Comparison of ENCODE assay signal across 1 cellular context in the genomic region with DNA sequence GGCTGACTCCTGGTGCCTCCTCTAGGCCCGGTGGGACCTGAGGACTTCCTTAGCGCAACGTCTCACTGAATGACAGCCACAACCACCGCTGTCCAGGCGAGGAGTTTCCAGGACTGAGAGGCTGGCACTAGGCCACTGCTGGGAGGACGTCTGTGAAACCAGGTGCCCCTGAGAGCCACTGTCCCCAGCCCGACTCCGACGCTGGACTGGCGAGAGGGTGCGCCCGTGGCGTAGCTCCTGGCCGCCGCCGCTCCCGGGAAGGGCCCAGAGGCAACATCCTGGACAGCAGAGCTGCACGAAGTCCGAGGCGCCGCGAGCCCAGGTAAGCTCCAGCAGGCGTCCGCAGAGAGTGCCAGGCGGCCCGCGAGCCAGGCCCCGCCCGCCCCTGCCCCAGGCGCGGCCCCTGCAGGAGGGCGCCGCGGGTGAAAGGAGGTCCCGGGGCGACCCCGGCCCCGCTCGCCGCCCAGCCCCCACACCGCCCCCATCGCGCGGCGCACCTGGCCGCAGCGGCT.
TF ChIP-seq lines count a peak whose summit lies in the region.

No MANE protein-coding gene starts in this region.

TF ChIP-seq in K562, 482 proteins besides CTCF, POLR2A, EP300 and RAD21 (continued from another document and continues in another):
- TF ChIP-seq JUN (IDR thresholded peaks at IDR 0.05; ENCODE audit: borderline replicate concordance, low read depth, low read length) (no peak), JUN (CRISPR knock-in tag; IDR thresholded peaks at IDR 0.05; ENCODE audit: borderline replicate concordance) (no peak), KDM2B (CRISPR knock-in tag; IDR thresholded peaks at IDR 0.05) (peak; percentile 77; the same call in 1 of the 2 replicates), PHF8 (IDR thresholded peaks at IDR 0.05; ENCODE audit: borderline replicate concordance, low read length) (peak; percentile 63; the same call in 1 of the 2 replicates), NR2C2 (CRISPR knock-in tag; IDR thresholded peaks at IDR 0.05) (no peak), NR2C2 (tag; IDR thresholded peaks at IDR 0.05) (no peak), HNRNPK (IDR thresholded peaks at IDR 0.05; ENCODE audit: low read depth, low read length, poor library complexity, severe bottlenecking) (no peak), MEF2D (tag; conservative IDR thresholded peaks at IDR 0.05; ENCODE audit: low read depth) (no peak), FOS (IDR thresholded peaks at IDR 0.05; ENCODE audit: extremely low read depth, insufficient read length) (no peak), NCOA6 (IDR thresholded peaks at IDR 0.05) (no peak), PTRF (tag; IDR thresholded peaks at IDR 0.05) (no peak), TAF7 (tag; IDR thresholded peaks at IDR 0.05) (peak; percentile 56; the same call in 1 of the 2 replicates), PHF20 (IDR thresholded peaks at IDR 0.05; ENCODE audit: partially characterized antibody) (no peak), POLR2AphosphoS5 (IDR thresholded peaks at IDR 0.05; ENCODE audit: control insufficient read depth, insufficient read depth, low read depth, low read length) (no peak), FOXA3 (CRISPR knock-in tag; conservative IDR thresholded peaks at IDR 0.05 in 1 of 2, IDR thresholded peaks at IDR 0.05 in 1 of 2) (no peak), ELF4 (CRISPR knock-in tag; IDR thresholded peaks at IDR 0.05) (no peak), ILK (tag; IDR thresholded peaks at IDR 0.05; ENCODE audit: borderline replicate concordance, low read depth) (no peak), ZNF232 (CRISPR knock-in tag; IDR thresholded peaks at IDR 0.05) (no peak), PPARD (CRISPR knock-in tag; IDR thresholded peaks at IDR 0.05) (no peak), HSF4 (CRISPR knock-in tag; IDR thresholded peaks at IDR 0.05; ENCODE audit: borderline replicate concordance) (no peak), MXI1 (IDR thresholded peaks at IDR 0.05; ENCODE audit: low read depth, low read length) (no peak), SMAD3 (CRISPR knock-in tag; conservative IDR thresholded peaks at IDR 0.05) (no peak), OTX1 (CRISPR knock-in tag; IDR thresholded peaks at IDR 0.05) (no peak), ZBTB1 (CRISPR knock-in tag; IDR thresholded peaks at IDR 0.05; ENCODE audit: borderline replicate concordance, low read depth) (no peak), CHD1 (IDR thresholded peaks at IDR 0.05; ENCODE audit: low read length) (peak; percentile 50), BCOR (IDR thresholded peaks at IDR 0.05) (peak; percentile 82), HMG20A (CRISPR knock-in tag; conservative IDR thresholded peaks at IDR 0.05) (no peak), SPI1 (IDR thresholded peaks at IDR 0.05; ENCODE audit: borderline replicate concordance, low read depth, low read length) (peak; percentile 60; the same call in 1 of the 2 replicates), NFRKB (IDR thresholded peaks at IDR 0.05; ENCODE audit: low read depth) (no peak), ZBED1 (IDR thresholded peaks at IDR 0.05) (peak; percentile 43), CREB1 (IDR thresholded peaks at IDR 0.05) (no peak), CREB1 (CRISPR knock-in tag; IDR thresholded peaks at IDR 0.05) (no peak), GABPB1 (CRISPR knock-in tag; IDR thresholded peaks at IDR 0.05) (no peak), RBM39 (optimal IDR thresholded peaks at IDR 0.05; ENCODE audit: low read depth, low read length) (no peak), ZNF436 (CRISPR knock-in tag; IDR thresholded peaks at IDR 0.05) (no peak), ATF1 (CRISPR knock-in tag; IDR thresholded peaks at IDR 0.05) (no peak), ATF1 (tag; IDR thresholded peaks at IDR 0.05) (no peak)
- TF ChIP-seq, protein P1, sequence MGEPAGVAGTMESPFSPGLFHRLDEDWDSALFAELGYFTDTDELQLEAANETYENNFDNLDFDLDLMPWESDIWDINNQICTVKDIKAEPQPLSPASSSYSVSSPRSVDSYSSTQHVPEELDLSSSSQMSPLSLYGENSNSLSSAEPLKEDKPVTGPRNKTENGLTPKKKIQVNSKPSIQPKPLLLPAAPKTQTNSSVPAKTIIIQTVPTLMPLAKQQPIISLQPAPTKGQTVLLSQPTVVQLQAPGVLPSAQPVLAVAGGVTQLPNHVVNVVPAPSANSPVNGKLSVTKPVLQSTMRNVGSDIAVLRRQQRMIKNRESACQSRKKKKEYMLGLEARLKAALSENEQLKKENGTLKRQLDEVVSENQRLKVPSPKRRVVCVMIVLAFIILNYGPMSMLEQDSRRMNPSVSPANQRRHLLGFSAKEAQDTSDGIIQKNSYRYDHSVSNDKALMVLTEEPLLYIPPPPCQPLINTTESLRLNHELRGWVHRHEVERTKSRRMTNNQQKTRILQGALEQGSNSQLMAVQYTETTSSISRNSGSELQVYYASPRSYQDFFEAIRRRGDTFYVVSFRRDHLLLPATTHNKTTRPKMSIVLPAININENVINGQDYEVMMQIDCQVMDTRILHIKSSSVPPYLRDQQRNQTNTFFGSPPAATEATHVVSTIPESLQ (CRISPR knock-in tag; IDR thresholded peaks at IDR 0.05): no peak
- TF ChIP-seq, protein P2, sequence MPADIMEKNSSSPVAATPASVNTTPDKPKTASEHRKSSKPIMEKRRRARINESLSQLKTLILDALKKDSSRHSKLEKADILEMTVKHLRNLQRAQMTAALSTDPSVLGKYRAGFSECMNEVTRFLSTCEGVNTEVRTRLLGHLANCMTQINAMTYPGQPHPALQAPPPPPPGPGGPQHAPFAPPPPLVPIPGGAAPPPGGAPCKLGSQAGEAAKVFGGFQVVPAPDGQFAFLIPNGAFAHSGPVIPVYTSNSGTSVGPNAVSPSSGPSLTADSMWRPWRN (IDR thresholded peaks at IDR 0.05; ENCODE audit: low read depth): no peak
- TF ChIP-seq, protein P3, sequence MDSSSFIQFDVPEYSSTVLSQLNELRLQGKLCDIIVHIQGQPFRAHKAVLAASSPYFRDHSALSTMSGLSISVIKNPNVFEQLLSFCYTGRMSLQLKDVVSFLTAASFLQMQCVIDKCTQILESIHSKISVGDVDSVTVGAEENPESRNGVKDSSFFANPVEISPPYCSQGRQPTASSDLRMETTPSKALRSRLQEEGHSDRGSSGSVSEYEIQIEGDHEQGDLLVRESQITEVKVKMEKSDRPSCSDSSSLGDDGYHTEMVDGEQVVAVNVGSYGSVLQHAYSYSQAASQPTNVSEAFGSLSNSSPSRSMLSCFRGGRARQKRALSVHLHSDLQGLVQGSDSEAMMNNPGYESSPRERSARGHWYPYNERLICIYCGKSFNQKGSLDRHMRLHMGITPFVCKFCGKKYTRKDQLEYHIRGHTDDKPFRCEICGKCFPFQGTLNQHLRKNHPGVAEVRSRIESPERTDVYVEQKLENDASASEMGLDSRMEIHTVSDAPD (CRISPR knock-in tag; IDR thresholded peaks at IDR 0.05): no peak
- TF ChIP-seq, protein P4, sequence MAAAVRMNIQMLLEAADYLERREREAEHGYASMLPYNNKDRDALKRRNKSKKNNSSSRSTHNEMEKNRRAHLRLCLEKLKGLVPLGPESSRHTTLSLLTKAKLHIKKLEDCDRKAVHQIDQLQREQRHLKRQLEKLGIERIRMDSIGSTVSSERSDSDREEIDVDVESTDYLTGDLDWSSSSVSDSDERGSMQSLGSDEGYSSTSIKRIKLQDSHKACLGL (CRISPR knock-in tag; IDR thresholded peaks at IDR 0.05; ENCODE audit: borderline replicate concordance, poor library complexity, severe bottlenecking): no peak
- TF ChIP-seq, protein P5, sequence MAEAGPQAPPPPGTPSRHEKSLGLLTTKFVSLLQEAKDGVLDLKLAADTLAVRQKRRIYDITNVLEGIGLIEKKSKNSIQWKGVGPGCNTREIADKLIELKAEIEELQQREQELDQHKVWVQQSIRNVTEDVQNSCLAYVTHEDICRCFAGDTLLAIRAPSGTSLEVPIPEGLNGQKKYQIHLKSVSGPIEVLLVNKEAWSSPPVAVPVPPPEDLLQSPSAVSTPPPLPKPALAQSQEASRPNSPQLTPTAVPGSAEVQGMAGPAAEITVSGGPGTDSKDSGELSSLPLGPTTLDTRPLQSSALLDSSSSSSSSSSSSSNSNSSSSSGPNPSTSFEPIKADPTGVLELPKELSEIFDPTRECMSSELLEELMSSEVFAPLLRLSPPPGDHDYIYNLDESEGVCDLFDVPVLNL (CRISPR knock-in tag; IDR thresholded peaks at IDR 0.05; ENCODE audit: low read depth): no peak
- TF ChIP-seq, protein P6, sequence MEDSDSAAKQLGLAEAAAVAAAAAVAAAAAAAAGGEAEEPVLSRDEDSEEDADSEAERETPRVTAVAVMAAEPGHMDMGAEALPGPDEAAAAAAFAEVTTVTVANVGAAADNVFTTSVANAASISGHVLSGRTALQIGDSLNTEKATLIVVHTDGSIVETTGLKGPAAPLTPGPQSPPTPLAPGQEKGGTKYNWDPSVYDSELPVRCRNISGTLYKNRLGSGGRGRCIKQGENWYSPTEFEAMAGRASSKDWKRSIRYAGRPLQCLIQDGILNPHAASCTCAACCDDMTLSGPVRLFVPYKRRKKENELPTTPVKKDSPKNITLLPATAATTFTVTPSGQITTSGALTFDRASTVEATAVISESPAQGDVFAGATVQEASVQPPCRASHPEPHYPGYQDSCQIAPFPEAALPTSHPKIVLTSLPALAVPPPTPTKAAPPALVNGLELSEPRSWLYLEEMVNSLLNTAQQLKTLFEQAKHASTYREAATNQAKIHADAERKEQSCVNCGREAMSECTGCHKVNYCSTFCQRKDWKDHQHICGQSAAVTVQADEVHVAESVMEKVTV (CRISPR knock-in tag; IDR thresholded peaks at IDR 0.05): no peak
- TF ChIP-seq, protein P7, sequence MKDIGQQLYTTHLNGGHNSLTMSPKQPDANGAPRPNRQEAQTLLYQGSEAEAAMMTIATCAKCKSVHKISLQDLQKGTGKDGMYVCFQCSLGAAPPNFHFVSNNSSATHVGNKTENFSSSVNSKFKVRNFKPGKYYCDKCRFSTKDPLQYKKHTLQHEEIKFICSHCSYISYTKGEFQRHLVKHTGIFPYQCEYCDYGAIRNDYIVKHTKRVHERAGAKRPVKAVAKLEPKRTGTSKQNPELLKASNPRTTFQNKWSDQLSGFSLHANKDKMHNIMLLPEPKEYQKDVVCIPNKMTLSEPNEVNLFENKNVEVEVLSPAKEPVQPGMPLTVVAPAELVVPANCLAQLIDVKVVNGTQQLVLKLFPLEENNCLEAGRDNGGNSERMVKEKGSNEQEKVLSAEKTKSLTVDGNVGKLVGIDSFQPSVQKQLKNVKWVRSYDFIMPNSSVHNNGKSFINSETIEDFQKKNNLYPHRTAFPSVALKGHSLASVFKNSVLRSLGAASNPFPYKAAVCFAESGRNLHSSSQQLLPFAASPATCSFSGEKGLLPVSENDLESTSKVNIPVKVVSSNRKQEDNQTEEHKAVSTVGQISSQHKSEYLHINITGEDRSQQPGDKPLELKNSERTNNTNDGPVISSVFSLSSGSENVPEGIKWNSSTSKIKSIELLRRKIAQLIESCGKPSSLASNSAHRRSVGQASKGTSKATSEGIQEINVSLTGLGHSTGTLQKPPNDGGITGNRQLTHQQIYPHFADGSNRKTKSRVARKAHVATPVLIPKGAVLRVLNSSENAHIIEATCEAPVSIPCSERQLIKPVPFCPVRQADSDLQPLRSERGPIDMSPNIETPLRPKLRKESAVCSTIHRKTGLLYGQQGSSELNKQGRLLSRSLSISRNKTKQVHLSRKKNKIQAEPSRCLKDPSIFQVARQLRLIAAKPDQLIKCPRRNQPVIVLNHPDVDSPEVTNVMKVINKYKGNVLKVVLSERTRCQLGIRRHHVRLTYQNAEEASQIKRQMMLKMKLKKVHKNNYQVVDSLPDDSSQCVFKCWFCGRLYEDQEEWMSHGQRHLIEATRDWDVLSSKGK (CRISPR knock-in tag; IDR thresholded peaks at IDR 0.05): no peak
- TF ChIP-seq, protein P8, sequence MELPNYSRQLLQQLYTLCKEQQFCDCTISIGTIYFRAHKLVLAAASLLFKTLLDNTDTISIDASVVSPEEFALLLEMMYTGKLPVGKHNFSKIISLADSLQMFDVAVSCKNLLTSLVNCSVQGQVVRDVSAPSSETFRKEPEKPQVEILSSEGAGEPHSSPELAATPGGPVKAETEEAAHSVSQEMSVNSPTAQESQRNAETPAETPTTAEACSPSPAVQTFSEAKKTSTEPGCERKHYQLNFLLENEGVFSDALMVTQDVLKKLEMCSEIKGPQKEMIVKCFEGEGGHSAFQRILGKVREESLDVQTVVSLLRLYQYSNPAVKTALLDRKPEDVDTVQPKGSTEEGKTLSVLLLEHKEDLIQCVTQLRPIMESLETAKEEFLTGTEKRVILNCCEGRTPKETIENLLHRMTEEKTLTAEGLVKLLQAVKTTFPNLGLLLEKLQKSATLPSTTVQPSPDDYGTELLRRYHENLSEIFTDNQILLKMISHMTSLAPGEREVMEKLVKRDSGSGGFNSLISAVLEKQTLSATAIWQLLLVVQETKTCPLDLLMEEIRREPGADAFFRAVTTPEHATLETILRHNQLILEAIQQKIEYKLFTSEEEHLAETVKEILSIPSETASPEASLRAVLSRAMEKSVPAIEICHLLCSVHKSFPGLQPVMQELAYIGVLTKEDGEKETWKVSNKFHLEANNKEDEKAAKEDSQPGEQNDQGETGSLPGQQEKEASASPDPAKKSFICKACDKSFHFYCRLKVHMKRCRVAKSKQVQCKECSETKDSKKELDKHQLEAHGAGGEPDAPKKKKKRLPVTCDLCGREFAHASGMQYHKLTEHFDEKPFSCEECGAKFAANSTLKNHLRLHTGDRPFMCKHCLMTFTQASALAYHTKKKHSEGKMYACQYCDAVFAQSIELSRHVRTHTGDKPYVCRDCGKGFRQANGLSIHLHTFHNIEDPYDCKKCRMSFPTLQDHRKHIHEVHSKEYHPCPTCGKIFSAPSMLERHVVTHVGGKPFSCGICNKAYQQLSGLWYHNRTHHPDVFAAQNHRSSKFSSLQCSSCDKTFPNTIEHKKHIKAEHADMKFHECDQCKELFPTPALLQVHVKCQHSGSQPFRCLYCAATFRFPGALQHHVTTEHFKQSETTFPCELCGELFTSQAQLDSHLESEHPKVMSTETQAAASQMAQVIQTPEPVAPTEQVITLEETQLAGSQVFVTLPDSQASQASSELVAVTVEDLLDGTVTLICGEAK (IDR thresholded peaks at IDR 0.05): no peak
- TF ChIP-seq, protein P8 (CRISPR knock-in tag; IDR thresholded peaks at IDR 0.05): no peak
